In genomic region chr12:83250866-83251265, GRCh38 we compare ENCODE assay signal across 2 cellular contexts.
TF ChIP-seq lines count a peak whose summit lies in the region.

No MANE protein-coding gene starts in this region.

TF ChIP-seq in IMR-90, 13 proteins besides CTCF, POLR2A, EP300 and RAD21 (continued from another document):
- TF ChIP-seq, protein P1, sequence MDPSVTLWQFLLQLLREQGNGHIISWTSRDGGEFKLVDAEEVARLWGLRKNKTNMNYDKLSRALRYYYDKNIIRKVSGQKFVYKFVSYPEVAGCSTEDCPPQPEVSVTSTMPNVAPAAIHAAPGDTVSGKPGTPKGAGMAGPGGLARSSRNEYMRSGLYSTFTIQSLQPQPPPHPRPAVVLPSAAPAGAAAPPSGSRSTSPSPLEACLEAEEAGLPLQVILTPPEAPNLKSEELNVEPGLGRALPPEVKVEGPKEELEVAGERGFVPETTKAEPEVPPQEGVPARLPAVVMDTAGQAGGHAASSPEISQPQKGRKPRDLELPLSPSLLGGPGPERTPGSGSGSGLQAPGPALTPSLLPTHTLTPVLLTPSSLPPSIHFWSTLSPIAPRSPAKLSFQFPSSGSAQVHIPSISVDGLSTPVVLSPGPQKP (IDR thresholded peaks at IDR 0.05; ENCODE audit: borderline replicate concordance, low read depth, low read length): no peak
- TF ChIP-seq CEBPB (IDR thresholded peaks at IDR 0.05; ENCODE audit: low read depth, low read length): no peak
- TF ChIP-seq RCOR1 (IDR thresholded peaks at IDR 0.05; ENCODE audit: insufficient replicate concordance, low read length): no peak
- no peak for TF ChIP-seq MAZ (IDR thresholded peaks at IDR 0.05; ENCODE audit: borderline replicate concordance, low read depth, low read length)

TF ChIP-seq in K562, 482 proteins besides CTCF, POLR2A, EP300 and RAD21 (continued from another document):
- TF ChIP-seq CREBBP (IDR thresholded peaks at IDR 0.05; ENCODE audit: low read depth, low read length): no peak
- TF ChIP-seq ZNF316 (IDR thresholded peaks at IDR 0.05): peak; percentile 85
- no peak for TF ChIP-seq RFX7 (CRISPR knock-in tag; IDR thresholded peaks at IDR 0.05)
- TF ChIP-seq, protein P2, sequence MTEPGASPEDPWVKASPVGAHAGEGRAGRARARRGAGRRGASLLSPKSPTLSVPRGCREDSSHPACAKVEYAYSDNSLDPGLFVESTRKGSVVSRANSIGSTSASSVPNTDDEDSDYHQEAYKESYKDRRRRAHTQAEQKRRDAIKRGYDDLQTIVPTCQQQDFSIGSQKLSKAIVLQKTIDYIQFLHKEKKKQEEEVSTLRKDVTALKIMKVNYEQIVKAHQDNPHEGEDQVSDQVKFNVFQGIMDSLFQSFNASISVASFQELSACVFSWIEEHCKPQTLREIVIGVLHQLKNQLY (CRISPR knock-in tag; conservative IDR thresholded peaks at IDR 0.05): no peak
- TF ChIP-seq HDAC2 (IDR thresholded peaks at IDR 0.05): no peak
- TF ChIP-seq PML (IDR thresholded peaks at IDR 0.05; ENCODE audit: low read length): no peak
- TF ChIP-seq MAFK (IDR thresholded peaks at IDR 0.05; ENCODE audit: low read length): peak; percentile 65
- TF ChIP-seq MAFG (tag; conservative IDR thresholded peaks at IDR 0.05): peak; percentile 51
- TF ChIP-seq, protein P3, sequence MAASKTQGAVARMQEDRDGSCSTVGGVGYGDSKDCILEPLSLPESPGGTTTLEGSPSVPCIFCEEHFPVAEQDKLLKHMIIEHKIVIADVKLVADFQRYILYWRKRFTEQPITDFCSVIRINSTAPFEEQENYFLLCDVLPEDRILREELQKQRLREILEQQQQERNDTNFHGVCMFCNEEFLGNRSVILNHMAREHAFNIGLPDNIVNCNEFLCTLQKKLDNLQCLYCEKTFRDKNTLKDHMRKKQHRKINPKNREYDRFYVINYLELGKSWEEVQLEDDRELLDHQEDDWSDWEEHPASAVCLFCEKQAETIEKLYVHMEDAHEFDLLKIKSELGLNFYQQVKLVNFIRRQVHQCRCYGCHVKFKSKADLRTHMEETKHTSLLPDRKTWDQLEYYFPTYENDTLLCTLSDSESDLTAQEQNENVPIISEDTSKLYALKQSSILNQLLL (CRISPR knock-in tag; IDR thresholded peaks at IDR 0.05; ENCODE audit: borderline replicate concordance): no peak
- TF ChIP-seq ZFX (CRISPR knock-in tag; IDR thresholded peaks at IDR 0.05): no peak
- no peak for TF ChIP-seq HCFC1 (IDR thresholded peaks at IDR 0.05; ENCODE audit: low read depth, low read length)
- no peak for TF ChIP-seq E2F3 (CRISPR knock-in tag; IDR thresholded peaks at IDR 0.05)
- no peak for TF ChIP-seq PTBP1 (IDR thresholded peaks at IDR 0.05; ENCODE audit: low read depth, low read length)
- TF ChIP-seq CAMTA2 (CRISPR knock-in tag; conservative IDR thresholded peaks at IDR 0.05): no peak
- no peak for TF ChIP-seq CHD4 (IDR thresholded peaks at IDR 0.05; ENCODE audit: insufficient read depth, insufficient replicate concordance, low read depth, low read length, poor library complexity, severe bottlenecking)
- TF ChIP-seq ZNF398 (CRISPR knock-in tag; IDR thresholded peaks at IDR 0.05): no peak
- TF ChIP-seq PRMT5 (CRISPR knock-in tag; IDR thresholded peaks at IDR 0.05): no peak
- no peak for TF ChIP-seq ZNF274 (IDR thresholded peaks at IDR 0.05; ENCODE audit: borderline replicate concordance, low read depth, low read length)
